ENCODE assay signal across 1 cellular context in the genomic region with DNA sequence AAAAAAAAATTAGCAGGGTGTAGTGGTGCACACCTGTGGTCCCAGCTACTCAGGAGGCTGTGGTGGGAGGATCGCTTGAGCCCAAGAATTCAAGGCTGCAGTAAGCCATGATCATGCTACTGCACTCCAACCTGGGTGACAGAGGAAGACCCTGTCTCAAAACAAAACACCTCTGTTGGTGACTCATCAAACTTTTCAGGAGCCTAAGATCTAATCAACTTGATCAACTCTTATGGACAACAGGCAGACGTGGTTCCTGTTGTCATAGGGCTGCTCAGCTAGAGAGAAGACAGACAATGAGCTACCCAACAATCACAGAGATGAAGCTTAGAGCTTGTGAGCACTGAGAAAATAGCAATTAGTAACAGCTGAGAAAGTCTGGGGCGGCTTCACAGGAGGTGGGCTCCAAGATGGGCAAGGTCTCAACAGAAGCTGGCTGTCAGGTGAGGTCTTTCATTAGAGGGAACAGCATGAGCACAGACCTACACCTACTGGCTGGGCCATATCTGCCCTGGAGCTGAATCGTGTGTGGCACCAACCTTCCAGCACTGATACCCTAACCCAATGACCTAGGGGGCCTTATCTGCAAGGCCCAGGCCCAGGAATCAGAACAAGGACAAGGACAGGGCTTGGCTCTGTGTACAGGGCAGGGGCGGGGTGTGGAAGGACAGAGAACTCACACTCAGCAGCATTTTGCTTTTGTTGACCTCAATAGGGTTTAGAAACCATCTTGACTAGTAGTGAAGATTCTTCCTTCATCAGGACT.
TF ChIP-seq lines count a peak whose summit lies in the region.

No MANE protein-coding gene starts in this region.

TF ChIP-seq in K562, 482 proteins besides CTCF, POLR2A, EP300 and RAD21 (continued from another document):
- TF ChIP-seq ZBTB43 (CRISPR knock-in tag; IDR thresholded peaks at IDR 0.05) = no peak
